24 cellular contexts compared by ENCODE assay signal in the genomic region with DNA sequence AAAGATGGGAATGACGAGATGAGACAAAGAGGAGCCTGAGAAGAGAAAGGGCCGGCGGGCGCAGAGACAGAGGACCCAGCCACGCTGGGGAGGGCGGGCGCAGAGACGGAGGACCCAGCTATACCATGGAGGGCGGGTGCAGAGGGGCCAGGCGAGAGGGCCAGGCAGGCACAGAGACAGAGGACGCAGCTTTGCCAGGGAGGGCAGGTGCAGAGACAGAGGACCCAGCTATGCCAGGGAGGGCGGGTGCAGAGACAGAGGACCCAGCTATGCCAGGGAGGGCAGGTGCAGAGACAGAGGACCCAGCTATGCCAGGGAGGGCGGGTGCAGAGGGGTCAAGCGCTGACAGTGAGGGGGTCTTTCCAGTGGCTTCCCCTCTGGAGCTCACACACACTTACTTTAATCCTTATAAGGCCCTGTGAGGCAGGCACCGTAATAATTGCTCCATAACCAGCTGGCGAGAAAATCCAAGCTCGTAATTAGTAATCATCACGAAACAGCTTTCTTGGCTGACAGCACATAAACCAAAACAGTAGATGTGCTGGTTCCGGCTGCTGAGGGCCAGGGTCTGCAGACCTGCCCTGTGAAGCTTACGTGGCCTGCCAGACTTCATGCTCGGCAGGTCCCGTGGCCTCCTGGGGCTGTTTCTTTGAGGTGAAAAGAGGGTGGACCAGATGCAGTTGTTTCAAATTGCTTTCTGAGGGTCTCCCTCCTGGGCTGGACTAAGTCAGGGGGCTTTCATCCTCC.
DNase-seq lines count a peak whose midpoint lies in the region; ATAC-seq lines count a peak whose summit lies in the region.
"Had no signal": no experiment of that assay in that cellular context is flagged by ENCODE, and none has a peak within 500 bp of the region (broad histone marks: within the 10 kb centered on the region; RNA-seq: fewer than 3 reads in every experiment).

No MANE protein-coding gene starts in this region.

- no peaks in the 10 kb centered on the region for H3K27me3 ChIP-seq in right cardiac atrium (ENCODE audit: control insufficient read depth, insufficient read depth)
- H3K27me3 ChIP-seq: cardiac muscle cell, neutrophil, Peyer's patch, testis had no signal

- no peak overlapping the region for H3K4me3 Mint-ChIP-seq in effector memory CD8-positive, alpha-beta T cell
- H3K4me3 Mint-ChIP-seq: activated naive CD4-positive, alpha-beta T cell treated with anti-CD3 and anti-CD28 coated beads for 36 hours; dendritic cell treated with granulocyte-macrophage colony-stimulating factor and Interleukin-4, amounts not matched to agents 40 ng/mL and 50 ng/mL, for 4 days; stimulated activated effector memory CD8-positive, alpha-beta T cell treated with anti-CD3 and anti-CD28 coated beads, Interleukin-12 subunit alpha, Interleukin-12 subunit beta, amount 100 ng/mL, for 72 hours; T-helper 1 cell treated with Interleukin-12 subunit alpha and Interleukin-12 subunit beta and Interleukin-4 antibody, amounts not matched to agents 30 μg/mL and 1 μg/mL, for 36 hours had no signal

- peak in 2 of 3 donors; percentile 25 to 51 for DNase-seq in right cardiac atrium
- DNase-seq in Right ventricle myocardium superior = no peak
- peak; percentile 40 for DNase-seq in NCI-H69 (lab: John Stamatoyannopoulos, UW)
- peak; percentile 67 for DNase-seq in mesenteric fat pad (ENCODE audit: low spot score)
- no peak for DNase-seq in effector memory CD8-positive, alpha-beta T cell
- DNase-seq: activated CD4-positive, alpha-beta T cell treated with anti-CD3 and anti-CD28 coated beads for 48 hours; activated naive CD4-positive, alpha-beta T cell treated with anti-CD3 and anti-CD28 coated beads for 36 hours; activated T-cell treated with anti-CD3 and anti-CD28 coated beads, Interleukin-2, amount 50 U/mL, for 48 hours; amniotic stem cell; HCEC 1CT; lower lobe of right lung; NCI-H187 had no signal

- peaks cover 0 to 14% of the 10 kb centered on the region in 2 donors for H3K4me1 Mint-ChIP-seq in effector memory CD8-positive, alpha-beta T cell (ENCODE audit: low read depth in 2 of 2)

- peaks cover 4% of the 10 kb centered on the region for H3K4me1 ChIP-seq in right cardiac atrium (ENCODE audit: control insufficient read depth, insufficient read depth, low read length)
- H3K4me1 ChIP-seq: Peyer's patch, prostate gland had no signal

- H3K27ac Mint-ChIP-seq in effector memory CD8-positive, alpha-beta T cell = no peak overlapping the region
- H3K27ac Mint-ChIP-seq: activated naive CD4-positive, alpha-beta T cell treated with anti-CD3 and anti-CD28 coated beads for 36 hours; dendritic cell treated with granulocyte-macrophage colony-stimulating factor and Interleukin-4, amounts not matched to agents 40 ng/mL and 50 ng/mL, for 4 days; stimulated activated effector memory CD8-positive, alpha-beta T cell treated with anti-CD3 and anti-CD28 coated beads, Interleukin-12 subunit alpha, Interleukin-12 subunit beta, amount 100 ng/mL, for 72 hours; T-helper 1 cell treated with Interleukin-12 subunit alpha and Interleukin-12 subunit beta and Interleukin-4 antibody, amounts not matched to agents 30 μg/mL and 1 μg/mL, for 36 hours had no signal

- no peak overlapping the region for H3K4me3 ChIP-seq in right cardiac atrium (ENCODE audit: low read length)
- H3K4me3 ChIP-seq: cardiac muscle cell, lower lobe of right lung, Peyer's patch, prostate gland, testis had no signal

- ATAC-seq in right cardiac atrium = no peak
- no peak for ATAC-seq in Right ventricle myocardium superior (ENCODE audit: poor library complexity)
- no peak for ATAC-seq in GM18873 (IDR thresholded peaks at IDR 0.05; ENCODE audit: low FRiP score, unreplicated experiment)
- no peak for ATAC-seq in GM19351 (IDR thresholded peaks at IDR 0.05; ENCODE audit: unreplicated experiment)
- no peak for ATAC-seq in effector memory CD8-positive, alpha-beta T cell (replicated peaks)
- ATAC-seq: stimulated activated effector memory CD8-positive, alpha-beta T cell treated with anti-CD3 and anti-CD28 coated beads, Interleukin-12 subunit alpha, Interleukin-12 subunit beta, amount 100 ng/mL, for 72 hours had no signal

- H3K36me3 Mint-ChIP-seq in effector memory CD8-positive, alpha-beta T cell (ENCODE audit: insufficient read depth) = no peaks in the 10 kb centered on the region
- H3K36me3 Mint-ChIP-seq: stimulated activated effector memory CD8-positive, alpha-beta T cell treated with anti-CD3 and anti-CD28 coated beads, Interleukin-12 subunit alpha, Interleukin-12 subunit beta, amount 100 ng/mL, for 72 hours had no signal

- H3K9me3 Mint-ChIP-seq in effector memory CD8-positive, alpha-beta T cell = no peaks in the 10 kb centered on the region
- H3K9me3 Mint-ChIP-seq: dendritic cell treated with granulocyte-macrophage colony-stimulating factor and Interleukin-4, amounts not matched to agents 40 ng/mL and 50 ng/mL, for 4 days; stimulated activated effector memory CD8-positive, alpha-beta T cell treated with anti-CD3 and anti-CD28 coated beads, Interleukin-12 subunit alpha, Interleukin-12 subunit beta, amount 100 ng/mL, for 72 hours had no signal

- no peaks in the 10 kb centered on the region for H3K9me3 ChIP-seq in right cardiac atrium (ENCODE audit: control insufficient read depth, low read length)
- H3K9me3 ChIP-seq: lower lobe of right lung, neutrophil, Peyer's patch, prostate gland, testis had no signal

- 92% methylated on average over 22 of the region's 22 CpGs for WGBS in right cardiac atrium

- H3K27me3 Mint-ChIP-seq in effector memory CD8-positive, alpha-beta T cell = peaks cover 30 to 35% of the 10 kb centered on the region in 2 donors
- H3K27me3 Mint-ChIP-seq: dendritic cell treated with granulocyte-macrophage colony-stimulating factor and Interleukin-4, amounts not matched to agents 40 ng/mL and 50 ng/mL, for 4 days had no signal

- no peak overlapping the region for H3K27ac ChIP-seq in right cardiac atrium (ENCODE audit: low read length)
- H3K27ac ChIP-seq: C4-2B, cardiac muscle cell, KMS-11, lower lobe of right lung, neutrophil, Peyer's patch, prostate gland had no signal

- intact Hi-C loops in right cardiac atrium (cut with DNase I) = no loop called here
- intact Hi-C loops in Right ventricle myocardium superior (cut with DNase I) = no loop called here

Comparison
In these comparisons a context has a peak if more than half of its experiments do, and no peak if none do; other contexts are left out.
1. DNase-seq: peak in right cardiac atrium (2 of 3), NCI-H69 (single experiment) and mesenteric fat pad (single experiment); none in Right ventricle myocardium superior (single experiment) and effector memory CD8-positive, alpha-beta T cell (0 of 3).